Comparison of ENCODE assay signal across 19 cellular contexts in the genomic region with DNA sequence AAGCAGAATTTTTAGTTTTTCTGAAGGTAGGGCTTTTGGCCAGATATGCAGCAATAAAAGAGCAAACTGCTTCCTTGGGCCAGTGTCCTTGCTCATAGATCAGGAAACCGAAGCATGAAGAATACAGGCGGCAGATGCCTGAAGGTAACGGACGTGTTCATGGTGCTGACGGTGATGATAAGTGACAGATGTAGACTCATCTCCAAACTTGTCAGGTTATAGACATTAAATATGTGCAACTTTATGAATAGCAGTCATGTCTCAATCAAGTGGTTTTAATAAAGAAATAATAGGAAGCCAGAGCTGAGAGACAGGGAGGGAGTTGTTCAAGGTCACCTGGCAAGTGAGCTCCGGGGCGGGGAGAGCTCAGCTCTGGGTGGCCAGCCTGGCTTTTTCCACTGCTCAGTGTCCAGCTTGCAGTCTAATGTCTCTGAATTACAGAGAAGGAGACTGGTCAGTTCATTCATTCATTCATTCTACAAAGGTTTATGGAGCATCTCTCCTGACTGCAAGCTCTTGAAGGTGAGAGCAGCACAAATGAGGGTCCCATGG. TPM values are rescaled to one million over a fixed set of nuclear protein-coding genes. Genes with fewer than 3 reads are reported as not detected.
DNase-seq lines count a peak whose midpoint lies in the region; ATAC-seq, FAIRE-seq and TF ChIP-seq lines count a peak whose summit lies in the region.
"Had no signal": no experiment of that assay in that cellular context is flagged by ENCODE, and none has a peak within 500 bp of the region (broad histone marks: within the 10 kb centered on the region; RNA-seq: fewer than 3 reads in every experiment).

No MANE protein-coding gene starts in this region.

- BruUV-seq in Caco-2 (replicated peaks; lab: Mats Ljungman, UMichigan) (no TSS peak), HepG2 (replicated peaks; lab: Mats Ljungman, UMichigan) (no TSS peak)

- H4K20me1 ChIP-seq in HepG2 (ENCODE audit: insufficient read depth, low read length) = no peaks in the 10 kb centered on the region; the same call in 1 of the 2 replicates

- no peak overlapping the region for H2AFZ ChIP-seq in HepG2 (ENCODE audit: low read length)

- H3K9me3 Mint-ChIP-seq in Caco-2 (ENCODE audit: unreplicated experiment) = peaks cover 7% of the 10 kb centered on the region
- H3K9me3 Mint-ChIP-seq in mesothelial cell of epicardium = peaks cover 4% of the 10 kb centered on the region

- H3K9ac ChIP-seq in HepG2 (ENCODE audit: insufficient read depth, low read depth, low read length) (peak overlapping the region; percentile 85), skeletal muscle satellite cell (ENCODE audit: low read depth, low read length) (no peak overlapping the region)

- intact Hi-C loops in Caco-2 (cut with micrococcal nuclease; ENCODE audit: unreplicated experiment) = no loop called here
- intact Hi-C loops in HepG2 (cut with micrococcal nuclease; ENCODE audit: unreplicated experiment) = loop anchor here (1.0 to 5.0 kb wide), 2 partner anchors 11 to 35 kb away; no protein-coding TSS in a partner anchor

- H3K27me3 Mint-ChIP-seq in Caco-2 (ENCODE audit: insufficient read depth, unreplicated experiment) (no peaks in the 10 kb centered on the region), mesothelial cell of epicardium (ENCODE audit: low read depth) (peaks cover 14% of the 10 kb centered on the region)

- peak overlapping the region; percentile 97 for H3K4me2 ChIP-seq in HepG2 (ENCODE audit: low read depth, low read length)
- peak overlapping the region; percentile 60 for H3K4me2 ChIP-seq in skeletal muscle satellite cell (ENCODE audit: low read length)

- no peak for TF ChIP-seq CTCF in Caco-2 (IDR thresholded peaks at IDR 0.05; ENCODE audit: insufficient read depth in 1 of 2, low read depth in 1 of 2, low read length in 1 of 2, severe bottlenecking in 1 of 2, unreplicated experiment in 1 of 2)
- TF ChIP-seq CTCF in gastroesophageal sphincter (IDR thresholded peaks at IDR 0.05) = no peak
- TF ChIP-seq CTCF in HepG2 (CRISPR knock-in tag; IDR thresholded peaks at IDR 0.05) = no peak
- TF ChIP-seq CTCF in mesothelial cell of epicardium (IDR thresholded peaks at IDR 0.05; ENCODE audit: unreplicated experiment) = no peak

- 41 to 73% methylated on average over 7 of the region's 7 CpGs for WGBS in gastroesophageal sphincter (ENCODE audit: low coverage in 1 of 2), 2 donors
- 6% methylated on average over 7 of the region's 7 CpGs for WGBS in HepG2 (ENCODE audit: low lambda C conversion rate)

- in situ Hi-C loops in HepG2 (cut with HindIII; ENCODE audit: extremely low pct_ligation_motif_present, low pct_unique_long_range_greater_than_20kb) = no loop called here

- peaks cover 58% of the 10 kb centered on the region for H3K79me2 ChIP-seq in HepG2 (ENCODE audit: insufficient read depth, low read length)

- no peaks in the 10 kb centered on the region for H3K27me3 ChIP-seq in Caco-2 (replicated peaks; ENCODE audit: control insufficient read depth, insufficient read depth, low read length)
- H3K27me3 ChIP-seq in gastroesophageal sphincter = peaks cover 20% of the 10 kb centered on the region
- no peaks in the 10 kb centered on the region; a peak in 1 of 5 replicates for H3K27me3 ChIP-seq in HepG2 (ENCODE audit: control insufficient read depth in 1 of 2, insufficient read depth in 2 of 2, low read length in 2 of 2)
- H3K27me3 ChIP-seq in skeletal muscle satellite cell (ENCODE audit: control insufficient read depth, insufficient read depth, low read length) = no peaks in the 10 kb centered on the region

- DNase-seq in Caco-2 (no peak), HepG2 (ENCODE audit: low spot score) (no peak), mesothelial cell of epicardium (ENCODE audit: low spot score in 2 of 2, unreplicated experiment in 2 of 2) (no peak), ureter (ENCODE audit: low spot score) (no peak)
- DNase-seq: C1 segment of cervical spinal cord; DMS53; Karpas-422; MM.1S; NCI-H1105; NCI-H1694 treated with DMSO at 0.1 percent for 48 hours; NCI-H69; NK-92 treated with Interleukin-12 subunit alpha and Interleukin-12 subunit beta, amount 100 ng/mL, for 24 hours; OCI-M1 had no signal

- H3K9me3 ChIP-seq in Caco-2 (no peaks in the 10 kb centered on the region), gastroesophageal sphincter (no peaks in the 10 kb centered on the region), HepG2 (ENCODE audit: low read length) (no peaks in the 10 kb centered on the region), skeletal muscle satellite cell (replicated peaks; ENCODE audit: low read length) (no peaks in the 10 kb centered on the region)

- peaks cover 7% of the 10 kb centered on the region for H3K4me1 Mint-ChIP-seq in Caco-2 (ENCODE audit: low read depth, unreplicated experiment)
- no peaks in the 10 kb centered on the region for H3K4me1 Mint-ChIP-seq in mesothelial cell of epicardium

- H3K4me3 ChIP-seq in Caco-2 (ENCODE audit: low read depth, low read length) (no peak overlapping the region), gastroesophageal sphincter (no peak overlapping the region), HepG2 (replicated peaks in 1 of 3; ENCODE audit: insufficient read depth in 1 of 3, low read depth in 2 of 3, low read length in 3 of 3) (peak overlapping the region; percentile 61 to 88 (median 75)), skeletal muscle satellite cell (ENCODE audit: low read length) (no peak overlapping the region)

- H3K36me3 ChIP-seq in Caco-2 (ENCODE audit: control insufficient read depth, insufficient read depth, low read length) = no peaks in the 10 kb centered on the region
- no peaks in the 10 kb centered on the region for H3K36me3 ChIP-seq in gastroesophageal sphincter
- peaks cover 14 to 33% of the 10 kb centered on the region in 2 experiments; a peak in 4 of 5 replicates for H3K36me3 ChIP-seq in HepG2 (replicated peaks in 1 of 2; ENCODE audit: control insufficient read depth in 1 of 2, insufficient read depth in 2 of 2, low read length in 2 of 2)
- H3K36me3 ChIP-seq in skeletal muscle satellite cell (ENCODE audit: insufficient read depth, low read length) = no peaks in the 10 kb centered on the region

- no peak overlapping the region for H3K4me3 Mint-ChIP-seq in Caco-2 (ENCODE audit: unreplicated experiment)
- H3K4me3 Mint-ChIP-seq in mesothelial cell of epicardium = no peak overlapping the region

- ATAC-seq in gastroesophageal sphincter (peak; percentile 34), HepG2 (peak; percentile 34), HG03097 (IDR thresholded peaks at IDR 0.05; ENCODE audit: low FRiP score, unreplicated experiment) (no peak), HG03460 (IDR thresholded peaks at IDR 0.05; ENCODE audit: unreplicated experiment) (no peak)

- no peak for TF ChIP-seq POLR2A in gastroesophageal sphincter (IDR thresholded peaks at IDR 0.05)
- TF ChIP-seq POLR2A in HepG2 (IDR thresholded peaks at IDR 0.05; ENCODE audit: insufficient read depth in 1 of 2, low read depth in 2 of 2, low read length in 2 of 2) = no peak

- 0 out of 2 replicates have a peak, but pooled peaks cover 6% of the 10 kb centered on the region for H3K4me1 ChIP-seq in Caco-2
- H3K4me1 ChIP-seq in gastroesophageal sphincter = peaks cover 0 to 23% (median 3%) of the 10 kb centered on the region in 3 donors
- H3K4me1 ChIP-seq in HepG2 (ENCODE audit: insufficient read depth, low read length) = peaks cover 75% of the 10 kb centered on the region
- H3K4me1 ChIP-seq in skeletal muscle satellite cell (ENCODE audit: control insufficient read depth, insufficient read depth, low read length) = peaks cover 12% of the 10 kb centered on the region

- H3K36me3 Mint-ChIP-seq in Caco-2 (ENCODE audit: insufficient read depth, unreplicated experiment) = no peaks in the 10 kb centered on the region
- H3K36me3 Mint-ChIP-seq in mesothelial cell of epicardium = no peaks in the 10 kb centered on the region

- POLR2A ChIA-PET in Caco-2 (lab: Charles Lee) = no interaction called here
- POLR2A ChIA-PET in HepG2 (lab: Yijun Ruan, JAX) = interaction anchor here (0.8 to 5.9 kb wide), 13 partner anchors 8 to 242 kb away, joined by 3 to 169 read pairs (median 12); a partner anchor contains a TSS

- FAIRE-seq in HepG2 (lab: Jason Lieb, UNC) = no peak
- FAIRE-seq: A204.1, H54 had no signal

- H3K27ac ChIP-seq in gastroesophageal sphincter = peak overlapping the region in 3 of 4 donors; percentile 24 to 41 (median 35)
- H3K27ac ChIP-seq in HepG2 (ENCODE audit: extremely low read length, insufficient read depth, low read length) = peak overlapping the region; percentile 88

- TF ChIP-seq EP300 in gastroesophageal sphincter (IDR thresholded peaks at IDR 0.05) (no peak), HepG2 (IDR thresholded peaks at IDR 0.05; ENCODE audit: low read depth in 2 of 2, low read length in 2 of 2) (no peak), HepG2 (CRISPR knock-in tag; IDR thresholded peaks at IDR 0.05; ENCODE audit: borderline replicate concordance) (no peak)

- no peak for TF ChIP-seq RAD21 in HepG2 (CRISPR knock-in tag; IDR thresholded peaks at IDR 0.05)

- H3K27ac Mint-ChIP-seq in Caco-2 (ENCODE audit: unreplicated experiment) = peak overlapping the region; percentile 21
- no peak overlapping the region for H3K27ac Mint-ChIP-seq in mesothelial cell of epicardium

- CTCF ChIA-PET in Caco-2 (lab: Charles Lee) = no interaction called here
- CTCF ChIA-PET in HepG2 (lab: Yijun Ruan, JAX; ENCODE audit: low intra/inter-chr PET ratio, low total read pairs) = no interaction called here

RNA-seq across cellular contexts. Expression of a gene that starts 1.0 kb away (rescaled TPM):
- total RNA-seq in Caco-2 (2022) (2.2 and 2.6 TPM in 2 replicates), gastroesophageal sphincter (1 to 10 TPM; 2.3 to 8.4 (median 3.7) TPM), HepG2 (2016; rRNA removed; fragmentation: Illumina TruSeq; extraction: Trizol) (237 and 498 TPM in 2 replicates), mesothelial cell of epicardium (0.16 to 0.44 TPM (median 0.29 TPM) in 3 replicates), ureter (4.4 TPM)
- 71.6 and 82.2 TPM in 2 replicates for total RNA-seq in HepG2 (2016; cell fraction: cytosol; rRNA removed; fragmentation: Illumina TruSeq; extraction: Trizol; ENCODE audit: low read depth)
- 219 and 507 TPM in 2 replicates for total RNA-seq in HepG2 (2016; cell fraction: insoluble cytoplasmic fraction; rRNA removed; fragmentation: Illumina TruSeq; extraction: Trizol)
- 187 and 205 TPM in 2 replicates for total RNA-seq in HepG2 (2016; cell fraction: membrane; rRNA removed; fragmentation: Illumina TruSeq; extraction: Trizol)
- total RNA-seq in HepG2 (2016; cell fraction: nucleus; rRNA removed; fragmentation: Illumina TruSeq; extraction: Trizol) = 372 and 429 TPM in 2 replicates
- 449 and 569 TPM in 2 replicates for polyA plus RNA-seq in HepG2 (2011; rRNA removed)
- polyA plus RNA-seq in HepG2 (2011; cell fraction: cytosol; rRNA removed) = 331 and 435 TPM in 2 replicates
- 165 and 220 TPM in 2 replicates for polyA plus RNA-seq in HepG2 (2011; cell fraction: nucleus; rRNA removed)
- polyA plus RNA-seq in HepG2 (2012) = 423 and 569 TPM in 2 replicates
- polyA plus RNA-seq in HepG2 (2016; cell fraction: cytosol; fragmentation: Illumina TruSeq; extraction: Trizol; ENCODE audit: low read depth) = 81.2 and 88.3 TPM in 2 replicates
- 241 and 254 TPM in 2 replicates for polyA plus RNA-seq in HepG2 (2016; cell fraction: insoluble cytoplasmic fraction; fragmentation: Illumina TruSeq; extraction: Trizol; ENCODE audit: low read depth)
- 159 and 171 TPM in 2 replicates for polyA plus RNA-seq in HepG2 (2016; cell fraction: membrane; fragmentation: Illumina TruSeq; extraction: Trizol; ENCODE audit: low read depth)
- polyA plus RNA-seq in HepG2 (2016; cell fraction: nucleus; fragmentation: Illumina TruSeq; extraction: Trizol; ENCODE audit: insufficient read depth, low read depth) = 573 and 590 TPM in 2 replicates
- polyA minus RNA-seq in HepG2 (2011; rRNA and poly(A)+ RNA removed; ENCODE audit: low replicate concordance) = 0.30 and 414 TPM in 2 replicates
- 176 and 231 TPM in 2 replicates for polyA minus RNA-seq in HepG2 (2011; cell fraction: cytosol; rRNA and poly(A)+ RNA removed)
- 87.0 and 105 TPM in 2 replicates for polyA minus RNA-seq in HepG2 (2011; cell fraction: nucleus; rRNA and poly(A)+ RNA removed)
- 0.66 and 0.76 TPM in 2 replicates for total RNA-seq in skeletal muscle satellite cell (2012; rRNA removed)

RNA-seq across cellular contexts. Expression of a gene that starts 21.0 kb away (rescaled TPM):
- total RNA-seq in Caco-2 (2022) (5.5 and 6.3 TPM in 2 replicates), gastroesophageal sphincter (not detected), HepG2 (2016; rRNA removed; fragmentation: Illumina TruSeq; extraction: Trizol) (17.2 and 39.1 TPM in 2 replicates), mesothelial cell of epicardium (not detected in 3 replicates), ureter (not detected)
- total RNA-seq in HepG2 (2016; cell fraction: cytosol; rRNA removed; fragmentation: Illumina TruSeq; extraction: Trizol; ENCODE audit: low read depth) = 5.1 and 5.2 TPM in 2 replicates
- 18.0 and 38.7 TPM in 2 replicates for total RNA-seq in HepG2 (2016; cell fraction: insoluble cytoplasmic fraction; rRNA removed; fragmentation: Illumina TruSeq; extraction: Trizol)
- 9.0 and 10.8 TPM in 2 replicates for total RNA-seq in HepG2 (2016; cell fraction: membrane; rRNA removed; fragmentation: Illumina TruSeq; extraction: Trizol)
- 31.1 and 34.0 TPM in 2 replicates for total RNA-seq in HepG2 (2016; cell fraction: nucleus; rRNA removed; fragmentation: Illumina TruSeq; extraction: Trizol)
- 57.8 and 82.7 TPM in 2 replicates for polyA plus RNA-seq in HepG2 (2011; rRNA removed)
- 51.9 and 68.1 TPM in 2 replicates for polyA plus RNA-seq in HepG2 (2011; cell fraction: cytosol; rRNA removed)
- 26.7 and 38.8 TPM in 2 replicates for polyA plus RNA-seq in HepG2 (2011; cell fraction: nucleus; rRNA removed)
- 39.8 and 51.8 TPM in 2 replicates for polyA plus RNA-seq in HepG2 (2012)
- polyA plus RNA-seq in HepG2 (2016; cell fraction: cytosol; fragmentation: Illumina TruSeq; extraction: Trizol; ENCODE audit: low read depth) = 4.5 and 5.5 TPM in 2 replicates
- polyA plus RNA-seq in HepG2 (2016; cell fraction: insoluble cytoplasmic fraction; fragmentation: Illumina TruSeq; extraction: Trizol; ENCODE audit: low read depth) = 17.2 and 17.4 TPM in 2 replicates
- 7.7 and 8.0 TPM in 2 replicates for polyA plus RNA-seq in HepG2 (2016; cell fraction: membrane; fragmentation: Illumina TruSeq; extraction: Trizol; ENCODE audit: low read depth)
- polyA plus RNA-seq in HepG2 (2016; cell fraction: nucleus; fragmentation: Illumina TruSeq; extraction: Trizol; ENCODE audit: insufficient read depth, low read depth) = 48.5 and 50.8 TPM in 2 replicates
- 48.7 TPM in 1 of 2 replicates, not detected in the other for polyA minus RNA-seq in HepG2 (2011; rRNA and poly(A)+ RNA removed; ENCODE audit: low replicate concordance)
- polyA minus RNA-seq in HepG2 (2011; cell fraction: cytosol; rRNA and poly(A)+ RNA removed) = 12.7 and 23.3 TPM in 2 replicates
- 13.5 and 19.5 TPM in 2 replicates for polyA minus RNA-seq in HepG2 (2011; cell fraction: nucleus; rRNA and poly(A)+ RNA removed)
- not detected in 2 replicates for total RNA-seq in skeletal muscle satellite cell (2012; rRNA removed)

RNA-seq across cellular contexts. Expression of a gene that starts 29.9 kb away (rescaled TPM):
- 1.3 and 2.3 TPM in 2 replicates for total RNA-seq in Caco-2 (2022)
- 100 to 1,000 TPM in 3 of 4 donors, 10 to 100 TPM in 1; 58.4 to 263 (median 215) TPM for total RNA-seq in gastroesophageal sphincter
- 433 and 825 TPM in 2 replicates for total RNA-seq in HepG2 (2016; rRNA removed; fragmentation: Illumina TruSeq; extraction: Trizol)
- total RNA-seq in HepG2 (2016; cell fraction: cytosol; rRNA removed; fragmentation: Illumina TruSeq; extraction: Trizol; ENCODE audit: low read depth) = 141 and 152 TPM in 2 replicates
- total RNA-seq in HepG2 (2016; cell fraction: insoluble cytoplasmic fraction; rRNA removed; fragmentation: Illumina TruSeq; extraction: Trizol) = 426 and 840 TPM in 2 replicates
- total RNA-seq in HepG2 (2016; cell fraction: membrane; rRNA removed; fragmentation: Illumina TruSeq; extraction: Trizol) = 232 and 248 TPM in 2 replicates
- 726 and 813 TPM in 2 replicates for total RNA-seq in HepG2 (2016; cell fraction: nucleus; rRNA removed; fragmentation: Illumina TruSeq; extraction: Trizol)
- 2,200 and 3,367 TPM in 2 replicates for polyA plus RNA-seq in HepG2 (2011; rRNA removed)
- 3,577 and 4,656 TPM in 2 replicates for polyA plus RNA-seq in HepG2 (2011; cell fraction: cytosol; rRNA removed)
- 1,545 and 2,325 TPM in 2 replicates for polyA plus RNA-seq in HepG2 (2011; cell fraction: nucleus; rRNA removed)
- polyA plus RNA-seq in HepG2 (2012) = 306 and 2,041 TPM in 2 replicates
- polyA plus RNA-seq in HepG2 (2016; cell fraction: cytosol; fragmentation: Illumina TruSeq; extraction: Trizol; ENCODE audit: low read depth) = 168 and 171 TPM in 2 replicates
- polyA plus RNA-seq in HepG2 (2016; cell fraction: insoluble cytoplasmic fraction; fragmentation: Illumina TruSeq; extraction: Trizol; ENCODE audit: low read depth) = 463 and 467 TPM in 2 replicates
- polyA plus RNA-seq in HepG2 (2016; cell fraction: membrane; fragmentation: Illumina TruSeq; extraction: Trizol; ENCODE audit: low read depth) = 216 and 234 TPM in 2 replicates
- polyA plus RNA-seq in HepG2 (2016; cell fraction: nucleus; fragmentation: Illumina TruSeq; extraction: Trizol; ENCODE audit: insufficient read depth, low read depth) = 1,122 and 1,162 TPM in 2 replicates
- polyA minus RNA-seq in HepG2 (2011; rRNA and poly(A)+ RNA removed; ENCODE audit: low replicate concordance) = 0.47 and 1,312 TPM in 2 replicates
- 680 and 1,323 TPM in 2 replicates for polyA minus RNA-seq in HepG2 (2011; cell fraction: cytosol; rRNA and poly(A)+ RNA removed)
- 461 and 851 TPM in 2 replicates for polyA minus RNA-seq in HepG2 (2011; cell fraction: nucleus; rRNA and poly(A)+ RNA removed)
- 3.0 and 12.9 TPM in 2 replicates for total RNA-seq in skeletal muscle satellite cell (2012; rRNA removed)
- 0.11 to 0.29 TPM in 2 of 3 replicates, not detected in the other for total RNA-seq in mesothelial cell of epicardium
- total RNA-seq in ureter = 106 TPM

Comparison
In these comparisons a context has a peak if more than half of its experiments do, and no peak if none do; other contexts are left out.
1. H3K4me3 ChIP-seq: peak in HepG2 (3 of 3); none in Caco-2 (single experiment), gastroesophageal sphincter (0 of 2) and skeletal muscle satellite cell (single experiment).
2. ATAC-seq: peak in gastroesophageal sphincter (single experiment) and HepG2 (single experiment); none in HG03097 (single experiment) and HG03460 (single experiment).
3. RNA of a gene that starts 1.0 kb away (total RNA-seq): 71.6 to 507 TPM in HepG2; 2.3 to 8.4 TPM in gastroesophageal sphincter, 4.4 TPM in ureter (single experiment), 2.2 to 2.6 TPM in Caco-2 and 0.16 to 0.44 TPM in mesothelial cell of epicardium; every median in the first group is over 4 times any median in the second.
4. RNA of a gene that starts 29.9 kb away (total RNA-seq): 141 to 840 TPM in HepG2, 58.4 to 263 TPM in gastroesophageal sphincter and 106 TPM in ureter (single experiment); 1.3 to 2.3 TPM in Caco-2 and 0.11 to 0.29 TPM in mesothelial cell of epicardium; every median in the first group is over 10 times any median in the second.